1 cellular context compared by ENCODE assay signal in genomic region chr2:218291934-218292699, GRCh38.
TF ChIP-seq lines count a peak whose summit lies in the region.

Gene TMBIM1 (minus strand): TSS chr2:218292503. CDS start chr2:218282141, 10,362 bp downstream.

TF ChIP-seq in K562, 482 proteins besides CTCF, POLR2A, EP300 and RAD21 (continued from another document and continues in another):
- TF ChIP-seq ARID3B (CRISPR knock-in tag; IDR thresholded peaks at IDR 0.05; ENCODE audit: borderline replicate concordance) (no peak), ZNF175 (CRISPR knock-in tag; IDR thresholded peaks at IDR 0.05; ENCODE audit: low read depth) (no peak), AFF4 (CRISPR knock-in tag; IDR thresholded peaks at IDR 0.05) (0 out of 2 replicates have a peak, but pooled peaks have one; percentile 13), CGGBP1 (CRISPR knock-in tag; IDR thresholded peaks at IDR 0.05) (no peak), ETS1 (conservative IDR thresholded peaks at IDR 0.05; ENCODE audit: control insufficient read depth, low read depth, low read length) (0 out of 2 replicates have a peak, but pooled peaks have one; percentile 57), ETV5 (CRISPR knock-in tag; IDR thresholded peaks at IDR 0.05; ENCODE audit: low read depth) (no peak), RHOXF2B (CRISPR knock-in tag; conservative IDR thresholded peaks at IDR 0.05) (no peak), SUPT5H (IDR thresholded peaks at IDR 0.05) (peak; percentile 50; the same call in 1 of the 2 replicates), ZNF232 (CRISPR knock-in tag; IDR thresholded peaks at IDR 0.05) (no peak), ZFP1 (CRISPR knock-in tag; IDR thresholded peaks at IDR 0.05) (no peak), TGIF2 (CRISPR knock-in tag; IDR thresholded peaks at IDR 0.05) (no peak), NBN (IDR thresholded peaks at IDR 0.05; ENCODE audit: low read depth) (no peak), DPF2 (IDR thresholded peaks at IDR 0.05) (no peak), CREB1 (IDR thresholded peaks at IDR 0.05) (no peak), CREB1 (CRISPR knock-in tag; IDR thresholded peaks at IDR 0.05) (no peak), RBFOX2 (IDR thresholded peaks at IDR 0.05; ENCODE audit: low read depth, low read length) (peak; percentile 79), SMARCA5 (IDR thresholded peaks at IDR 0.05) (no peak), SLC30A9 (CRISPR knock-in tag; IDR thresholded peaks at IDR 0.05) (no peak), ZNF707 (CRISPR knock-in tag; conservative IDR thresholded peaks at IDR 0.05) (no peak), CHD2 (IDR thresholded peaks at IDR 0.05; ENCODE audit: low read depth, low read length) (no peak), L3MBTL2 (IDR thresholded peaks at IDR 0.05) (peak; percentile 94), MGA (IDR thresholded peaks at IDR 0.05) (no peak), TAF1 (IDR thresholded peaks at IDR 0.05; ENCODE audit: control insufficient read depth, extremely low read depth, insufficient read depth, low read length, severe bottlenecking) (peak; percentile 63), CTCFL (IDR thresholded peaks at IDR 0.05; ENCODE audit: borderline replicate concordance, insufficient read depth, low read depth, low read length, poor library complexity, severe bottlenecking) (peak; percentile 94), CEBPB (tag; IDR thresholded peaks at IDR 0.05) (peak; percentile 67), GTF2A2 (tag; IDR thresholded peaks at IDR 0.05) (no peak), BDP1 (IDR thresholded peaks at IDR 0.05; ENCODE audit: insufficient read depth, insufficient read length) (no peak), ZNF12 (CRISPR knock-in tag; IDR thresholded peaks at IDR 0.05) (no peak), KLF6 (CRISPR knock-in tag; IDR thresholded peaks at IDR 0.05; ENCODE audit: borderline replicate concordance) (0 out of 2 replicates have a peak, but pooled peaks have one; percentile 13), ELK1 (CRISPR knock-in tag; IDR thresholded peaks at IDR 0.05) (no peak), RNF2 (IDR thresholded peaks at IDR 0.05) (no peak), KLF1 (tag; IDR thresholded peaks at IDR 0.05) (peak; percentile 95), NFRKB (IDR thresholded peaks at IDR 0.05; ENCODE audit: low read depth) (no peak), EHMT2 (IDR thresholded peaks at IDR 0.05) (no peak), ETV6 (IDR thresholded peaks at IDR 0.05; ENCODE audit: borderline replicate concordance in 1 of 2, low read depth in 2 of 2, low read length in 1 of 2) (no peak), ETV6 (CRISPR knock-in tag; IDR thresholded peaks at IDR 0.05; ENCODE audit: borderline replicate concordance) (no peak), ZNF699 (CRISPR knock-in tag; IDR thresholded peaks at IDR 0.05; ENCODE audit: insufficient replicate concordance) (no peak), RBM15 (IDR thresholded peaks at IDR 0.05; ENCODE audit: insufficient read depth, low read length) (no peak), CREM (IDR thresholded peaks at IDR 0.05; ENCODE audit: low read depth) (no peak), NFIC (IDR thresholded peaks at IDR 0.05) (0 out of 2 replicates have a peak, but pooled peaks have one; percentile 6), CBX1 (IDR thresholded peaks at IDR 0.05; ENCODE audit: low read depth) (peak; percentile 55; the same call in 1 of the 2 replicates)
